ENCODE assay signal across 23 cellular contexts in genomic region chr10:392705-393037, GRCh38.
A peak's percentile ranks its signal among the peaks of the same experiment; 100 is the strongest.
DNase-seq lines count a peak whose midpoint lies in the region; ATAC-seq and TF ChIP-seq lines count a peak whose summit lies in the region.
"Had no signal": no experiment of that assay in that cellular context is flagged by ENCODE, and none has a peak within 500 bp of the region (broad histone marks: within the 10 kb centered on the region; RNA-seq: fewer than 3 reads in every experiment).

No MANE protein-coding gene starts in this region.

- H4K20me1 ChIP-seq in GM23338 (replicated peaks; ENCODE audit: insufficient read depth): no peaks in the 10 kb centered on the region

- H3K9me3 Mint-ChIP-seq in GM23338 (no peaks in the 10 kb centered on the region), WTC11 (no peaks in the 10 kb centered on the region), endodermal cell (no peaks in the 10 kb centered on the region)
- H3K9me3 Mint-ChIP-seq: CD4-positive, alpha-beta memory T cell had no signal

- H3K4me2 ChIP-seq in GM23338 (no peak overlapping the region), neuronal stem cell (ENCODE audit: insufficient read depth, low read length, poor library complexity, severe bottlenecking) (no peak overlapping the region)
- H3K4me2 ChIP-seq: BLaER1 treated with 17β-estradiol and CSF1 and Interleukin-3, amounts not matched to agents 10 nM and 100 nM; KMS-11 had no signal

- H3K79me1 ChIP-seq in neuronal stem cell (ENCODE audit: low read depth, low read length): peaks cover 2% of the 10 kb centered on the region

- H4K91ac ChIP-seq in neuronal stem cell (ENCODE audit: low read depth, low read length, poor library complexity): no peak overlapping the region

- no peak overlapping the region for H3K23ac ChIP-seq in neuronal stem cell (ENCODE audit: low read depth, low read length, poor library complexity)

- H3K4me1 Mint-ChIP-seq in GM23338 (peaks cover 17% of the 10 kb centered on the region), WTC11 (peaks cover 16% of the 10 kb centered on the region), endodermal cell (peaks cover 18% of the 10 kb centered on the region)

- H2BK5ac ChIP-seq in neuronal stem cell (ENCODE audit: low read length): no peak overlapping the region

- no peak overlapping the region for H2AK5ac ChIP-seq in neuronal stem cell (ENCODE audit: low read depth, low read length)

- H3K36me3 ChIP-seq in GM23338 (ENCODE audit: insufficient read depth) (no peaks in the 10 kb centered on the region), endodermal cell (ENCODE audit: control insufficient read depth, insufficient read depth, low read length) (peaks cover 16% of the 10 kb centered on the region), neuronal stem cell (replicated peaks in 1 of 2; ENCODE audit: control insufficient read depth in 2 of 2, insufficient read depth in 2 of 2, low read length in 2 of 2) (peaks cover 13 to 51% of the 10 kb centered on the region in 2 donors)

- H2BK120ac ChIP-seq in neuronal stem cell (ENCODE audit: low read depth, low read length): no peak overlapping the region

- POLR2A ChIA-PET in WTC11 (lab: Charles Lee): no interaction called here

- H3K18ac ChIP-seq in neuronal stem cell (ENCODE audit: low read length): no peak overlapping the region

- H3K27ac ChIP-seq in GM23338 (ENCODE audit: low read depth): no peak overlapping the region
- no peak overlapping the region for H3K27ac ChIP-seq in endodermal cell (ENCODE audit: low read depth, low read length)
- no peak overlapping the region for H3K27ac ChIP-seq in neuronal stem cell (replicated peaks; ENCODE audit: low read length)
- H3K27ac ChIP-seq: BLaER1 treated with 17β-estradiol and CSF1 and Interleukin-3, amounts not matched to agents 10 nM and 100 nM; KMS-11 had no signal

- no peak overlapping the region for H2BK12ac ChIP-seq in neuronal stem cell (ENCODE audit: low read length)

- H3K79me2 ChIP-seq in GM23338 (replicated peaks; ENCODE audit: insufficient read depth): no peaks in the 10 kb centered on the region

- no peaks in the 10 kb centered on the region for H3K9me2 ChIP-seq in GM23338 (ENCODE audit: insufficient read depth)

- H2BK15ac ChIP-seq in neuronal stem cell (ENCODE audit: low read length): no peak overlapping the region

- peak overlapping the region; percentile 32 for H3K4ac ChIP-seq in neuronal stem cell (ENCODE audit: low read length)

- H2AFZ ChIP-seq in GM23338 (no peak overlapping the region), neuronal stem cell (ENCODE audit: low read length) (no peak overlapping the region)

- H3K9me3 ChIP-seq in endodermal cell (ENCODE audit: control insufficient read depth, low read length) (no peaks in the 10 kb centered on the region), neuronal stem cell (replicated peaks in 1 of 2; ENCODE audit: control insufficient read depth in 2 of 2, insufficient read depth in 1 of 2, low read depth in 1 of 2, low read length in 2 of 2) (no peaks in the 10 kb centered on the region)
- H3K9me3 ChIP-seq: BLaER1 treated with 17β-estradiol and CSF1 and Interleukin-3, amounts not matched to agents 10 nM and 100 nM; Caco-2; HAP-1 had no signal

- H3K27ac Mint-ChIP-seq in GM23338 (peak overlapping the region; percentile 16), WTC11 (peak overlapping the region; percentile 28; the same call in 1 of the 2 replicates), endodermal cell (peak overlapping the region; percentile 32)

- H3K4me1 ChIP-seq in GM23338 (ENCODE audit: insufficient read depth): no peaks in the 10 kb centered on the region
- H3K4me1 ChIP-seq in endodermal cell (ENCODE audit: control insufficient read depth, insufficient read depth, low read length): peaks cover 9% of the 10 kb centered on the region
- H3K4me1 ChIP-seq in neuronal stem cell (ENCODE audit: control insufficient read depth in 2 of 2, insufficient read depth in 1 of 2, low read depth in 1 of 2, low read length in 2 of 2): peaks cover 2 to 9% of the 10 kb centered on the region in 2 donors
- H3K4me1 ChIP-seq: HAP-1 had no signal

- peak overlapping the region; percentile 73 for H4K8ac ChIP-seq in neuronal stem cell (ENCODE audit: low read depth, low read length)

- H3K27me3 Mint-ChIP-seq in GM23338 (ENCODE audit: insufficient read depth, low read depth, poor library complexity): peaks cover 18% of the 10 kb centered on the region
- H3K27me3 Mint-ChIP-seq in WTC11 (ENCODE audit: low read depth): no peaks in the 10 kb centered on the region
- H3K27me3 Mint-ChIP-seq in endodermal cell (ENCODE audit: insufficient read depth): no peaks in the 10 kb centered on the region
- H3K27me3 Mint-ChIP-seq: CD4-positive, alpha-beta memory T cell had no signal

- no peak for DNase-seq in GM23338 (ENCODE audit: low spot score)
- no peak for DNase-seq in WTC11 (ENCODE audit: low spot score)
- DNase-seq in endodermal cell: no peak
- DNase-seq in neuronal stem cell (ENCODE audit: low spot score): no peak
- DNase-seq in NCI-H526 (lab: John Stamatoyannopoulos, UW): no peak
- DNase-seq in NCI-H1417 treated with DMSO at 0.1 percent for 48 hours (lab: John Stamatoyannopoulos, UW): no peak
- DNase-seq: 8988T; Caco-2; CD4-positive, alpha-beta memory T cell; DMS 273 treated with DMSO at 0.1 percent for 48 hours; DMS79 treated with DMSO at 0.1 percent for 48 hours; NCI-H1105; NCI-H2081; NCI-H2171; NCI-H345; NCI-H524; NCI-H82; PC-3; Right ventricle myocardium superior had no signal

- H3K14ac ChIP-seq in neuronal stem cell (ENCODE audit: low read length): no peak overlapping the region

- H3K27me3 ChIP-seq in GM23338 (ENCODE audit: insufficient read depth) (no peaks in the 10 kb centered on the region), endodermal cell (ENCODE audit: control insufficient read depth, insufficient read depth, low read length, poor library complexity, severe bottlenecking) (no peaks in the 10 kb centered on the region), neuronal stem cell (ENCODE audit: control insufficient read depth in 3 of 3, insufficient read depth in 3 of 3, low read depth in 1 of 3, low read length in 3 of 3) (no peaks in the 10 kb centered on the region)
- H3K27me3 ChIP-seq: BLaER1 treated with 17β-estradiol and CSF1 and Interleukin-3, amounts not matched to agents 10 nM and 100 nM had no signal

- H3F3A ChIP-seq in GM23338 (replicated peaks; ENCODE audit: low read depth): no peaks in the 10 kb centered on the region

- H3K4me3 Mint-ChIP-seq in GM23338: no peak overlapping the region
- no peak overlapping the region for H3K4me3 Mint-ChIP-seq in WTC11
- no peak overlapping the region for H3K4me3 Mint-ChIP-seq in endodermal cell
- H3K4me3 Mint-ChIP-seq: CD4-positive, alpha-beta memory T cell had no signal

- TF ChIP-seq CTCF in GM23338 (conservative IDR thresholded peaks at IDR 0.05; ENCODE audit: low read depth in 2 of 2) (no peak), WTC11 (IDR thresholded peaks at IDR 0.05) (no peak), endodermal cell (conservative IDR thresholded peaks at IDR 0.05) (no peak)

- ATAC-seq in GM23338 (no peak), WTC11 (no peak), HG03460 (IDR thresholded peaks at IDR 0.05; ENCODE audit: unreplicated experiment) (no peak)
- ATAC-seq: PC-3 had no signal

- CTCF ChIA-PET in WTC11 (lab: Charles Lee): no interaction called here

- no peak overlapping the region for H3K4me3 ChIP-seq in GM23338
- H3K4me3 ChIP-seq in endodermal cell (ENCODE audit: low read length): no peak overlapping the region
- no peak overlapping the region for H3K4me3 ChIP-seq in neuronal stem cell (ENCODE audit: low read length in 2 of 2)
- H3K4me3 ChIP-seq: BLaER1 treated with 17β-estradiol and CSF1 and Interleukin-3, amounts not matched to agents 10 nM and 100 nM; HAP-1 had no signal

- H3K36me3 Mint-ChIP-seq in GM23338 (ENCODE audit: low read depth): no peaks in the 10 kb centered on the region; the same call in 2 of the 3 replicates
- H3K36me3 Mint-ChIP-seq in WTC11: no peaks in the 10 kb centered on the region
- H3K36me3 Mint-ChIP-seq in endodermal cell (ENCODE audit: low read depth): peaks cover 14% of the 10 kb centered on the region

- 84 to 91% methylated on average over 2 to 21 of the region's 21 CpGs for WGBS in endodermal cell (ENCODE audit: insufficient coverage in 1 of 2, insufficient read length in 1 of 2), 2 experiments
- WGBS in neuronal stem cell (ENCODE audit: extremely low coverage in 2 of 2, insufficient read length in 2 of 2, insufficient replicate concordance in 1 of 2), 2 donors: 100% methylated on average over 7 of the region's 21 CpGs; no CpG with 5 or more reads in 1 of the 2 donors

- H3K9ac ChIP-seq in endodermal cell (ENCODE audit: extremely low read depth, low read length, poor library complexity, severe bottlenecking) (no peak overlapping the region), neuronal stem cell (ENCODE audit: low read depth, low read length, poor library complexity) (no peak overlapping the region)
- H3K9ac ChIP-seq: BLaER1 treated with 17β-estradiol and CSF1 and Interleukin-3, amounts not matched to agents 10 nM and 100 nM; KMS-11 had no signal

TF ChIP-seq in GM23338, 12 proteins besides CTCF, POLR2A, EP300 and RAD21 (continues in another document):
- TF ChIP-seq ZNF331 (CRISPR knock-in tag; IDR thresholded peaks at IDR 0.05; ENCODE audit: low read depth) (no peak), JUNB (IDR thresholded peaks at IDR 0.05; ENCODE audit: unreplicated experiment) (no peak), EZH2phosphoT487 (IDR thresholded peaks at IDR 0.05; ENCODE audit: unreplicated experiment) (no peak), NANOG (IDR thresholded peaks at IDR 0.05; ENCODE audit: borderline replicate concordance) (no peak), STAT1 (IDR thresholded peaks at IDR 0.05; ENCODE audit: unreplicated experiment) (no peak)

TF ChIP-seq in WTC11, 78 proteins besides CTCF, POLR2A, EP300 and RAD21 (continues in another document):
- TF ChIP-seq SOX15 (CRISPR knock-in tag; IDR thresholded peaks at IDR 0.05) (no peak), AR (CRISPR knock-in tag; IDR thresholded peaks at IDR 0.05) (no peak)
